1 cellular context compared by ENCODE assay signal in the genomic region with DNA sequence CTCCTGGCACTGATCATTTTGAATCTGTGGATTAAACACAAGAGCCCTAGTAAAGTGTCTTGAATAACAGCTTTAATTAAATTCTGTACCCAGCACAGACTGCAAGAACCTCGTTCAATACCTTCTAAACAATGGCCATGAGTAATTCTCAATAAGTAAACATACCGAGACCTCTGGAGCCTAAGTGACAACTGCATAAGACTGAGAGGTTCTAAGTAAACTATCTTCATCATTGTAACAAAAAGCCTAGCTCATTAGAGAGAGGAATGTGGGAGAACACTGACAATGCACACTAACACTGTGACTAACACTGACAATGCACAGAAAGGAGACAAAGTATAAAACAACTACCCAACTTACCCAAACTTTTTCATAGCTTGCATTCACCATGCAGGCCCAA.
TF ChIP-seq lines count a peak whose summit lies in the region.

No MANE protein-coding gene starts in this region.

TF ChIP-seq in K562, 482 proteins besides CTCF, POLR2A, EP300 and RAD21 (continued from another document):
- TF ChIP-seq, protein P1, sequence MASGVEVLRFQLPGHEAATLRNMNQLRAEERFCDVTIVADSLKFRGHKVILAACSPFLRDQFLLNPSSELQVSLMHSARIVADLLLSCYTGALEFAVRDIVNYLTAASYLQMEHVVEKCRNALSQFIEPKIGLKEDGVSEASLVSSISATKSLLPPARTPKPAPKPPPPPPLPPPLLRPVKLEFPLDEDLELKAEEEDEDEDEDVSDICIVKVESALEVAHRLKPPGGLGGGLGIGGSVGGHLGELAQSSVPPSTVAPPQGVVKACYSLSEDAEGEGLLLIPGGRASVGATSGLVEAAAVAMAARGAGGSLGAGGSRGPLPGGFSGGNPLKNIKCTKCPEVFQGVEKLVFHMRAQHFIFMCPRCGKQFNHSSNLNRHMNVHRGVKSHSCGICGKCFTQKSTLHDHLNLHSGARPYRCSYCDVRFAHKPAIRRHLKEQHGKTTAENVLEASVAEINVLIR (CRISPR knock-in tag; IDR thresholded peaks at IDR 0.05): no peak
- no peak for TF ChIP-seq GABPB1 (CRISPR knock-in tag; IDR thresholded peaks at IDR 0.05)
- TF ChIP-seq, protein P2, sequence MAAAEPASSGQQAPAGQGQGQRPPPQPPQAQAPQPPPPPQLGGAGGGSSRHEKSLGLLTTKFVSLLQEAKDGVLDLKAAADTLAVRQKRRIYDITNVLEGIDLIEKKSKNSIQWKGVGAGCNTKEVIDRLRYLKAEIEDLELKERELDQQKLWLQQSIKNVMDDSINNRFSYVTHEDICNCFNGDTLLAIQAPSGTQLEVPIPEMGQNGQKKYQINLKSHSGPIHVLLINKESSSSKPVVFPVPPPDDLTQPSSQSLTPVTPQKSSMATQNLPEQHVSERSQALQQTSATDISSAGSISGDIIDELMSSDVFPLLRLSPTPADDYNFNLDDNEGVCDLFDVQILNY (CRISPR knock-in tag; IDR thresholded peaks at IDR 0.05): no peak
